ENCODE assay signal across 16 cellular contexts in genomic region chr12:88836156-88836555, GRCh38.
"Had no signal": no experiment of that assay in that cellular context is flagged by ENCODE, and none has a peak within 500 bp of the region (broad histone marks: within the 10 kb centered on the region; RNA-seq: fewer than 3 reads in every experiment).

No MANE protein-coding gene starts in this region.

- H3K27me3 ChIP-seq: hepatocyte, upper lobe of right lung had no signal

- FAIRE-seq: colon had no signal

- H3K4me2 ChIP-seq: hepatocyte had no signal

- H3K79me2 ChIP-seq: hepatocyte had no signal

- ATAC-seq: natural killer cell, sciatic nerve, upper lobe of right lung had no signal

- DNase-seq: activated CD4-positive, alpha-beta memory T cell treated with anti-CD3 and anti-CD28 coated beads, Interleukin-2, amount 10 ng/mL, durations not matched to agents 7 days and 5 days; activated CD4-positive, alpha-beta T cell treated with anti-CD3 and anti-CD28 coated beads for 1 hour; activated gamma-delta T cell; activated naive CD8-positive, alpha-beta T cell treated with anti-CD3 and anti-CD28 coated beads for 36 hours; activated T-cell treated with anti-CD3 and anti-CD28 coated beads, Interleukin-2, amount 50 U/mL, for 48 hours; anterior cingulate cortex; kidney glomerular epithelial cell; natural killer cell; posterior cingulate gyrus; stimulated activated CD4-positive, alpha-beta T cell treated with anti-CD3 and anti-CD28 coated beads, Interleukin-12 subunit alpha, Interleukin-12 subunit beta, amount 100 ng/mL, for 4 hours; stimulated activated naive CD4-positive, alpha-beta T cell; T-helper 9 cell; upper lobe of right lung had no signal

- H3K36me3 ChIP-seq: upper lobe of right lung had no signal

- H2AFZ ChIP-seq: hepatocyte had no signal

- H3K9me3 ChIP-seq: upper lobe of right lung had no signal

- H3K4me3 ChIP-seq: hepatocyte, upper lobe of right lung had no signal

- H3K27ac ChIP-seq: hepatocyte, upper lobe of right lung had no signal
